Comparison of ENCODE assay signal across 13 cellular contexts in genomic region chr10:132410779-132411532, GRCh38. TPM values are rescaled to one million over a fixed set of nuclear protein-coding genes. Genes with fewer than 3 reads are reported as not detected.
DNase-seq lines count a peak whose midpoint lies in the region; ATAC-seq and TF ChIP-seq lines count a peak whose summit lies in the region.
"Had no signal": no experiment of that assay in that cellular context is flagged by ENCODE, and none has a peak within 500 bp of the region (broad histone marks: within the 10 kb centered on the region; RNA-seq: fewer than 3 reads in every experiment).

No MANE protein-coding gene starts in this region.

- H3K4me1 Mint-ChIP-seq in chondrocyte (ENCODE audit: low read depth) = peaks cover 58% of the 10 kb centered on the region
- peaks cover 25% of the 10 kb centered on the region for H3K4me1 Mint-ChIP-seq in CD4-positive, alpha-beta T cell (ENCODE audit: low read depth)

- H2AFZ ChIP-seq in IMR-90 (replicated peaks; ENCODE audit: low read length, poor library complexity) = no peak overlapping the region

- H3K27me3 Mint-ChIP-seq in chondrocyte (ENCODE audit: low read depth) = no peaks in the 10 kb centered on the region
- H3K27me3 Mint-ChIP-seq in CD4-positive, alpha-beta T cell = no peaks in the 10 kb centered on the region
- H3K27me3 Mint-ChIP-seq: naive thymus-derived CD4-positive, alpha-beta T cell had no signal

- H4K5ac ChIP-seq in IMR-90 (ENCODE audit: low read depth, low read length) = no peak overlapping the region
- no peak overlapping the region for H4K5ac ChIP-seq in mesendoderm (ENCODE audit: low read length)

- H3K14ac ChIP-seq in IMR-90 (replicated peaks; ENCODE audit: low read depth, low read length) = no peak overlapping the region

- intact Hi-C loops in IMR-90 (cut with micrococcal nuclease) = no loop called here
- intact Hi-C loops in stomach (cut with DNase I; ENCODE audit: low total_unique reads) = no loop called here
- intact Hi-C loops in CD4-positive, alpha-beta T cell (cut with DNase I, micrococcal nuclease) = no loop called here

- peaks cover 7% of the 10 kb centered on the region for H3K36me3 Mint-ChIP-seq in chondrocyte (ENCODE audit: low read depth)
- peaks cover 15% of the 10 kb centered on the region for H3K36me3 Mint-ChIP-seq in CD4-positive, alpha-beta T cell (ENCODE audit: low read depth)

- no peak overlapping the region for H3K4ac ChIP-seq in IMR-90 (ENCODE audit: low read depth, low read length)
- H3K4ac ChIP-seq in mesendoderm (ENCODE audit: low read depth, low read length) = no peak overlapping the region

- H3K4me1 ChIP-seq in IMR-90 (ENCODE audit: control insufficient read depth, insufficient read depth, low read length) (peaks cover 6% of the 10 kb centered on the region; the same call in 1 of the 2 replicates), mesendoderm (ENCODE audit: control insufficient read depth, low read depth, low read length) (peaks cover 11% of the 10 kb centered on the region), stomach (peaks cover 79 to 100% (median 87%) of the 10 kb centered on the region in 4 donors)

- dilution Hi-C loops in IMR-90 (cut with HindIII; ENCODE audit: low sequenced_read_pairs, unreplicated experiment) = no loop called here

- H2BK20ac ChIP-seq in IMR-90 (ENCODE audit: low read depth, low read length) = no peak overlapping the region

- no peak for TF ChIP-seq POLR2A in IMR-90 (IDR thresholded peaks at IDR 0.05; ENCODE audit: low read depth, low read length)
- TF ChIP-seq POLR2A in stomach (IDR thresholded peaks at IDR 0.05) = no peak

- H3K56ac ChIP-seq in IMR-90 (ENCODE audit: extremely low read depth, insufficient read depth, low read length) (no peak overlapping the region), mesendoderm (ENCODE audit: low read length) (peak overlapping the region; percentile 27)

- H3K9me1 ChIP-seq in IMR-90 (ENCODE audit: insufficient read depth, low read length) = peaks cover 12% of the 10 kb centered on the region

- in situ Hi-C loops in IMR-90 (cut with MboI; ENCODE audit: low sequenced_read_pairs) = no loop called here

- no peaks in the 10 kb centered on the region for H3K27me3 ChIP-seq in IMR-90 (ENCODE audit: control insufficient read depth, insufficient read depth, low read length)
- H3K27me3 ChIP-seq in mesendoderm (ENCODE audit: insufficient read depth, low read length, poor library complexity) = no peaks in the 10 kb centered on the region
- H3K27me3 ChIP-seq in stomach = no peaks in the 10 kb centered on the region
- no peaks in the 10 kb centered on the region for H3K27me3 ChIP-seq in CD4-positive, alpha-beta T cell (ENCODE audit: control insufficient read depth, insufficient read depth, low read length)

- WGBS in IMR-90 (ENCODE audit: extremely low coverage in 2 of 2, insufficient read length in 1 of 2), 2 experiments = 82% methylated on average over 9 of the region's 28 CpGs; no CpG with 5 or more reads in 1 of the 2 experiments
- WGBS in mesendoderm (ENCODE audit: extremely low coverage, insufficient coverage, low lambda C conversion rate) = no CpG with 5 or more reads among the region's 28 CpGs
- WGBS in stomach, 5 donors = 48 to 67% (median 55%) methylated on average over 22 to 28 of the region's 28 CpGs

- CTCF ChIA-PET in IMR-90 (lab: Yijun Ruan, JAX) = interaction anchor here (1.2 kb wide), 1 partner anchor 33 kb away, joined by 5 read pairs; no protein-coding TSS in a partner anchor
- CTCF ChIA-PET in CD4-positive, alpha-beta T cell (lab: Charles Lee) = no interaction called here

- H2AK5ac ChIP-seq in IMR-90 (ENCODE audit: low read depth, low read length) = no peak overlapping the region
- H2AK5ac ChIP-seq in mesendoderm (ENCODE audit: low read length) = no peak overlapping the region

- peak overlapping the region; percentile 71 for H2AK9ac ChIP-seq in IMR-90 (replicated peaks; ENCODE audit: low read depth, low read length, poor library complexity)

- H3K4me2 ChIP-seq in IMR-90 (ENCODE audit: low read depth, low read length) (no peak overlapping the region), mesendoderm (ENCODE audit: low read length) (no peak overlapping the region)

- H3K79me2 ChIP-seq in mesendoderm (ENCODE audit: control insufficient read depth, insufficient read depth, low read length) = peaks cover 7% of the 10 kb centered on the region

- H3K9ac ChIP-seq in IMR-90 (ENCODE audit: low read depth, low read length) (no peak overlapping the region), mesendoderm (ENCODE audit: low read length) (no peak overlapping the region)

- H3K27ac ChIP-seq in IMR-90 (ENCODE audit: insufficient read depth, low read length) (no peak overlapping the region), mesendoderm (ENCODE audit: low read depth, low read length) (no peak overlapping the region), stomach (peak overlapping the region; percentile 74 to 96 (median 94))
- H3K27ac ChIP-seq in CD4-positive, alpha-beta T cell (ENCODE audit: low read depth, low read length) = no peak overlapping the region

- no peak overlapping the region for H3K4me3 ChIP-seq in IMR-90 (ENCODE audit: insufficient read depth, low read depth, low read length)
- no peak overlapping the region for H3K4me3 ChIP-seq in mesendoderm (ENCODE audit: low read length)
- H3K4me3 ChIP-seq in stomach = peak overlapping the region in 2 of 4 donors; percentile 6 to 9

- H3K4me3 Mint-ChIP-seq in chondrocyte (ENCODE audit: unreplicated experiment) = no peak overlapping the region
- no peak overlapping the region for H3K4me3 Mint-ChIP-seq in CD4-positive, alpha-beta T cell

- TF ChIP-seq EP300 in stomach (IDR thresholded peaks at IDR 0.05) = no peak

- H3K9me3 Mint-ChIP-seq in chondrocyte (ENCODE audit: low read depth) = no peaks in the 10 kb centered on the region
- no peaks in the 10 kb centered on the region for H3K9me3 Mint-ChIP-seq in CD4-positive, alpha-beta T cell
- H3K9me3 Mint-ChIP-seq: naive thymus-derived CD4-positive, alpha-beta T cell had no signal

- H2BK15ac ChIP-seq in IMR-90 (ENCODE audit: low read depth, low read length) (no peak overlapping the region), mesendoderm (replicated peaks; ENCODE audit: low read depth) (no peak overlapping the region)

- no TSS peak for BruUV-seq in IMR-90 (replicated peaks; lab: Mats Ljungman, UMichigan)

- no peak overlapping the region for H4K91ac ChIP-seq in IMR-90 (ENCODE audit: insufficient read depth, low read depth, low read length)

- TF ChIP-seq CTCF in IMR-90 (conservative IDR thresholded peaks at IDR 0.05; ENCODE audit: low read depth, low read length) (no peak), chondrocyte (IDR thresholded peaks at IDR 0.05) (no peak), stomach (IDR thresholded peaks at IDR 0.05) (no peak)
- no peak for TF ChIP-seq CTCF in CD4-positive, alpha-beta T cell (IDR thresholded peaks at IDR 0.05)

- peak overlapping the region; percentile 84 for H3K27ac Mint-ChIP-seq in chondrocyte (ENCODE audit: unreplicated experiment)
- H3K27ac Mint-ChIP-seq in CD4-positive, alpha-beta T cell = no peak overlapping the region

- H2BK120ac ChIP-seq in IMR-90 (ENCODE audit: low read depth, low read length) (no peak overlapping the region), mesendoderm (ENCODE audit: low read depth, low read length) (no peak overlapping the region)

- H3K18ac ChIP-seq in IMR-90 (ENCODE audit: low read depth, low read length) (no peak overlapping the region), mesendoderm (ENCODE audit: low read length) (no peak overlapping the region)

- H3K23ac ChIP-seq in IMR-90 (ENCODE audit: low read depth, low read length) = no peak overlapping the region
- no peak overlapping the region for H3K23ac ChIP-seq in mesendoderm (ENCODE audit: low read length)

- no peak for TF ChIP-seq RAD21 in IMR-90 (IDR thresholded peaks at IDR 0.05; ENCODE audit: low read length)

- H2BK5ac ChIP-seq in IMR-90 (ENCODE audit: low read depth, low read length, poor library complexity, severe bottlenecking) (no peak overlapping the region), mesendoderm (ENCODE audit: low read length) (peak overlapping the region; percentile 28)

- H4K8ac ChIP-seq in IMR-90 (ENCODE audit: low read depth in 2 of 2, low read length in 2 of 2) (no peak overlapping the region), mesendoderm (ENCODE audit: low read depth, low read length) (no peak overlapping the region)

- H3K36me3 ChIP-seq in IMR-90 (ENCODE audit: control insufficient read depth, insufficient read depth, low read length) (peaks cover 8% of the 10 kb centered on the region; the same call in 1 of the 2 replicates), mesendoderm (ENCODE audit: control insufficient read depth, insufficient read depth, low read length) (no peaks in the 10 kb centered on the region), stomach (peaks cover 10 to 28% (median 12%) of the 10 kb centered on the region in 4 donors)

- DNase-seq in IMR-90 (no peak), chondrocyte (ENCODE audit: low spot score) (no peak), mesendoderm (no peak), stomach (no peak), DMS114 treated with DMSO at 0.1 percent for 48 hours (lab: John Stamatoyannopoulos, UW; ENCODE audit: unreplicated experiment) (no peak)
- DNase-seq in stimulated activated CD4-positive, alpha-beta T cell treated with anti-CD3 and anti-CD28 coated beads, Interleukin-4, amount 100 ng/mL, for 24 hours = no peak
- no peak for DNase-seq in CD4-positive, alpha-beta T cell
- DNase-seq in activated T-cell treated with anti-CD3 and anti-CD28 coated beads, Interleukin-2, amount 50 U/mL, for 48 hours = no peak
- DNase-seq: activated CD4-positive, CD25-positive, alpha-beta regulatory T cell treated with anti-CD3 and anti-CD28 coated beads, Interleukin-2, amount 50 U/mL, for 72 hours; activated T-cell treated with anti-CD3 and anti-CD28 coated beads, Interleukin-2, amount 50 U/mL, for 1 hour; GDM1; naive thymus-derived CD4-positive, alpha-beta T cell; NCI-H1694 treated with DMSO at 0.1 percent for 48 hours had no signal

- H4K20me1 ChIP-seq in IMR-90 (ENCODE audit: insufficient read depth, low read length) = peaks cover 12% of the 10 kb centered on the region; the same call in 1 of the 2 replicates

- H3K9me3 ChIP-seq in IMR-90 (ENCODE audit: control insufficient read depth, insufficient read depth, low read length) (no peaks in the 10 kb centered on the region), stomach (no peaks in the 10 kb centered on the region)
- no peaks in the 10 kb centered on the region for H3K9me3 ChIP-seq in CD4-positive, alpha-beta T cell (ENCODE audit: control insufficient read depth, low read length)

- ATAC-seq in IMR-90 (ENCODE audit: low read depth) = no peak
- ATAC-seq in CD4-positive, alpha-beta T cell (ENCODE audit: poor library complexity) = no peak
- ATAC-seq: naive thymus-derived CD4-positive, alpha-beta T cell had no signal

- POLR2A ChIA-PET in IMR-90 (lab: Charles Lee; ENCODE audit: unreplicated experiment) = no interaction called here
- POLR2A ChIA-PET in CD4-positive, alpha-beta T cell (lab: Charles Lee) = no interaction called here

- H3K79me1 ChIP-seq in IMR-90 (ENCODE audit: low read depth in 1 of 2, low read length in 2 of 2) = peaks cover 0 to 24% of the 10 kb centered on the region in 2 experiments; a peak in 3 of 4 replicates
- peaks cover 5% of the 10 kb centered on the region for H3K79me1 ChIP-seq in mesendoderm (ENCODE audit: low read length)

RNA-seq across cellular contexts. Expression of gene PWWP2B, which starts 14.0 kb away (rescaled TPM):
- total RNA-seq in IMR-90 (2012; rRNA removed) = 1.9 and 2.2 TPM in 2 replicates
- polyA plus RNA-seq in IMR-90 (2012; rRNA removed) = 1.7 and 2.1 TPM in 2 replicates
- 2.2 and 3.6 TPM in 2 replicates for polyA plus RNA-seq in IMR-90 (2012; cell fraction: cytosol; rRNA removed)
- polyA plus RNA-seq in IMR-90 (2012; cell fraction: nucleus; rRNA removed; ENCODE audit: low replicate concordance) = 1.8 and 4.6 TPM in 2 replicates
- 9.9 to 13.9 TPM (median 13.2 TPM) in 3 replicates for total RNA-seq in chondrocyte
- 4.0 TPM for polyA plus RNA-seq in mesendoderm (2013, experiment 1 of 2)
- polyA plus RNA-seq in mesendoderm (2013, experiment 2 of 2) = 3.9 TPM
- total RNA-seq in stomach = 100 to 1,000 TPM in 1 of 5 donors, 10 to 100 TPM in 3, 1 to 10 TPM in 1; 8.5 to 167 (median 22.9) TPM
- 10 to 100 TPM; 14.2 to 24.4 (median 22.7) TPM for polyA plus RNA-seq in stomach
- 10 to 100 TPM; 19.2 to 19.6 TPM for total RNA-seq in CD4-positive, alpha-beta T cell

Comparison
In these comparisons a context has a peak if more than half of its experiments do, and no peak if none do; other contexts are left out.
1. H3K27ac ChIP-seq: peak in stomach (5 of 5); none in IMR-90 (single experiment), mesendoderm (single experiment) and CD4-positive, alpha-beta T cell (single experiment).